In the genomic region with DNA sequence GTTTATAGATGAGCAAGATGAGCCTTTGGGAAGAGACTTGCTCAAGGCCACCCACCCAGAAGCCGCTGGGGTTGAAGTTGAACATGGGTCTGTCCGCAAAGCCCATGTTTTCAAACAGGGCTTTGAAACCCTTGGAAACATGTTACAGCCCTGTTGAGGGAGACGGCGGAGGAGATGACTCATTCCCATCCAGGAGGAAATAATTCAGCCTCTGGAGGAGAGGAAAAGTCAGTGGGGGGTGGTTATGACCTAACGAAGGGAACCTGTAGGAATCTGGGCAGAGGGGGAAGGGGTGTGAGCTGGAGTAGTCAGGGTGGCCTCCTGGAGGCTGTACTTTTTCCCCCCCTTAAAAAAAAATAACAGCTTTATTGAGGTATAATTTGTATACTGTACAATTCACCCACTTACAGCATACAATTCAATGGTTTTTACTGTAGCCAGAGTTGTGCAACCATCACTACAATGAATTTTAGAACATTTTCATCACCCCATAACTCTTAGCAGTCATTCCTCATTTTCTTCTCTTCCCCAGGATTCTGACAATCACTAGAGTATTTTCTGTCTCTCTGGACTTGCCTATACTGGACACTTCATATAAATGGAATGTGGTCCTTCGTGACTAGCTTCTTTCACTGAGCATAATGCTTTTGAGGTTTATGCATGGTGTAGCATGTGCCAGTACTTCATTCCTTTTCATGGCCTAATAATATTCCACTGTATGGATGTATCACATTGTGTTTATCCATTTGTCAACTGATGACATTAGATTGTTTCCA, we compare ENCODE assay signal across 9 cellular contexts. TPM values are rescaled to one million over a fixed set of nuclear protein-coding genes. Genes with fewer than 3 reads are reported as not detected.
DNase-seq lines count a peak whose midpoint lies in the region; TF ChIP-seq lines count a peak whose summit lies in the region.
"Had no signal": no experiment of that assay in that cellular context is flagged by ENCODE, and none has a peak within 500 bp of the region (broad histone marks: within the 10 kb centered on the region; RNA-seq: fewer than 3 reads in every experiment).

No MANE protein-coding gene starts in this region.

- intact Hi-C loops in ascending aorta (cut with DNase I) = loop anchor here (1.0 to 10.0 kb wide), 4 partner anchors 41 to 283 kb away; a partner anchor contains a TSS
- intact Hi-C loops in tibial artery (cut with DNase I; ENCODE audit: low total_unique reads) = loop anchor here (10.0 kb wide), 1 partner anchor 93 kb away; no protein-coding TSS in a partner anchor

- no peak overlapping the region for H3K27ac Mint-ChIP-seq in endothelial cell (ENCODE audit: unreplicated experiment)

- peaks cover 17% of the 10 kb centered on the region for H3K4me1 Mint-ChIP-seq in endothelial cell (ENCODE audit: unreplicated experiment)

- H3K36me3 Mint-ChIP-seq in endothelial cell (ENCODE audit: low read depth, unreplicated experiment) = peaks cover under 1% of the 10 kb centered on the region

- no peak overlapping the region for H3K4me3 Mint-ChIP-seq in endothelial cell (ENCODE audit: unreplicated experiment)

- H3K36me3 ChIP-seq in ascending aorta (no peaks in the 10 kb centered on the region), kidney epithelial cell (ENCODE audit: control insufficient read depth, insufficient read depth, low read length) (no peaks in the 10 kb centered on the region), tibial artery (no peaks in the 10 kb centered on the region)

- H3K9me3 ChIP-seq in ascending aorta (no peaks in the 10 kb centered on the region), tibial artery (no peaks in the 10 kb centered on the region)

- H3K4me3 ChIP-seq in ascending aorta (no peak overlapping the region), kidney epithelial cell (ENCODE audit: low read depth, low read length) (no peak overlapping the region), tibial artery (no peak overlapping the region)

- H3K4me1 ChIP-seq in ascending aorta = peaks cover 3 to 17% of the 10 kb centered on the region in 2 donors
- peaks cover 0 to 35% (median 20%) of the 10 kb centered on the region in 4 donors for H3K4me1 ChIP-seq in tibial artery

- H3K27me3 Mint-ChIP-seq in endothelial cell (ENCODE audit: unreplicated experiment) = peaks cover 6% of the 10 kb centered on the region

- TF ChIP-seq CTCF in ascending aorta (IDR thresholded peaks at IDR 0.05) (no peak), kidney epithelial cell (IDR thresholded peaks at IDR 0.05; ENCODE audit: insufficient read depth, low read length, poor library complexity, severe bottlenecking) (no peak), tibial artery (IDR thresholded peaks at IDR 0.05) (no peak), endothelial cell (IDR thresholded peaks at IDR 0.05; ENCODE audit: unreplicated experiment) (no peak)

- no peaks in the 10 kb centered on the region for H3K9me3 Mint-ChIP-seq in endothelial cell (ENCODE audit: unreplicated experiment)

- peak overlapping the region; percentile 60 to 84 for H3K27ac ChIP-seq in ascending aorta
- H3K27ac ChIP-seq in tibial artery = peak overlapping the region; percentile 3 to 29
- H3K27ac ChIP-seq: C4-2B had no signal

- DNase-seq in NCI-H2171 treated with DMSO at 0.1 percent for 48 hours (lab: John Stamatoyannopoulos, UW) (peak; percentile 10), NCI-H2171 (lab: John Stamatoyannopoulos, UW) (no peak), ascending aorta (ENCODE audit: low spot score in 2 of 2) (peak in 1 of 2 donors; percentile 79), kidney epithelial cell (ENCODE audit: low read depth) (peak; percentile 90), tibial artery (no peak), NCI-H748 treated with DMSO at 0.1 percent for 48 hours (lab: John Stamatoyannopoulos, UW) (no peak), superior temporal gyrus (ENCODE audit: extremely low spot score) (no peak), endothelial cell (ENCODE audit: low spot score) (no peak)

- no peaks in the 10 kb centered on the region for H3K27me3 ChIP-seq in ascending aorta
- H3K27me3 ChIP-seq in kidney epithelial cell (ENCODE audit: control insufficient read depth, insufficient read depth, low read length) = no peaks in the 10 kb centered on the region
- no peaks in the 10 kb centered on the region for H3K27me3 ChIP-seq in tibial artery

RNA-seq across cellular contexts. Expression of a gene that starts 1.9 kb away (rescaled TPM):
- total RNA-seq in ascending aorta (30.3 TPM), kidney epithelial cell (5.1 and 6.0 TPM in 2 replicates), endothelial cell (ENCODE audit: unreplicated experiment) (25.8 TPM)

Comparison
In these comparisons a context has a peak if more than half of its experiments do, and no peak if none do; other contexts are left out.
1. DNase-seq: peak in NCI-H2171 treated with DMSO at 0.1 percent for 48 hours (single experiment) and kidney epithelial cell (single experiment); none in NCI-H2171 (single experiment), tibial artery (0 of 2), NCI-H748 treated with DMSO at 0.1 percent for 48 hours (single experiment), superior temporal gyrus (single experiment) and endothelial cell (single experiment).